ENCODE assay signal across 33 cellular contexts in the genomic region with DNA sequence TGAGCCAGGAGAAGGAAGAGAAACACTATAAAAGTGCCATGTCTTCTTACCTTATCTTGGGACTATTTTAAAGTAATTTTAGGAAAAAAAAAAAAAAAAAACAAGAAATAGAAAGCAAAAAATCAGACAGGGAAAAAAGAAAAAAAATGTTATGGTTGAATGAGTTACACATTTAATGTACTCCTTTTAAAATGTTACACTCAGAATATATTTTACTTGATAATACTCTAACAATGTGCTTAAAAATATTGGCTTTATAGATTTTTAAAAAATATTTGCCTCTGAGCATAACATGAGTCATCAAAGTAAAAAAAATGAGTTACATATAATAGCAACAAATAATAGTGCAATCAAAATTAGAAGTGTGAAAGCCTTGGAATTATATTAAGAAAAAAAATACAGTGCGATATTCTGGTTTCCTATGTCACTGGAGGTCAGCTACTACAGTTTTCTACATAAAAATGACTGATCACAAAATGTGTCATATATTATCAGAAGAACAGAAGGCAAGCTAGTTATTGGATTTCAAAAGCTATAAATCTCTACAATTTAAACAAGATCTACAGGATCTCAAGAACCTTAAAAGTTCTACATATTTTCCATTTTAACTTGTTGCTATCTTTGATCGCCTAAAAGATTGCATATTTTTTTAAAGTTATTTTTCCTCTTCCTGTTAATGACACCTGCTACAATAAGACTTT.
DNase-seq lines count a peak whose midpoint lies in the region; ATAC-seq and TF ChIP-seq lines count a peak whose summit lies in the region.
"Had no signal": no experiment of that assay in that cellular context is flagged by ENCODE, and none has a peak within 500 bp of the region (broad histone marks: within the 10 kb centered on the region; RNA-seq: fewer than 3 reads in every experiment).

No MANE protein-coding gene starts in this region.

- H3K4me3 ChIP-seq in PC-3 (ENCODE audit: low read length) (no peak overlapping the region), hepatocyte (no peak overlapping the region), BE2C (ENCODE audit: low read depth, low read length) (no peak overlapping the region)
- H3K4me3 ChIP-seq: colonic mucosa, esophagus squamous epithelium, SJSA1 had no signal

- H4K20me1 ChIP-seq in PC-3 (ENCODE audit: low read length) (no peaks in the 10 kb centered on the region), hepatocyte (ENCODE audit: insufficient read depth, poor library complexity, severe bottlenecking) (no peaks in the 10 kb centered on the region)

- H3K4me1 Mint-ChIP-seq in progenitor cell of endocrine pancreas (ENCODE audit: low read depth) = peaks cover 19% of the 10 kb centered on the region
- H3K4me1 Mint-ChIP-seq: CD8-positive, alpha-beta memory T cell; stimulated activated memory B cell treated with anti-CD40 and anti-IgM and Interleukin-4, amounts not matched to agents 10 μg/mL and 1 μg/mL and 100 μg/mL, for 72 hours had no signal

- peak; percentile 56 for DNase-seq in PC-3
- no peak for DNase-seq in hepatocyte (ENCODE audit: low spot score)
- no peak for DNase-seq in progenitor cell of endocrine pancreas (ENCODE audit: low spot score, unreplicated experiment)
- DNase-seq in BE2C = no peak
- DNase-seq in erythroblast (lab: John Stamatoyannopoulos, UW) = no peak
- DNase-seq in LoVo (ENCODE audit: low spot score) = no peak
- DNase-seq: activated CD4-positive, alpha-beta T cell treated with anti-CD3 and anti-CD28 coated beads, Interleukin-2, amount 50 U/mL, for 4 hours; activated CD4-positive, CD25-positive, alpha-beta regulatory T cell; activated naive CD4-positive, alpha-beta T cell treated with anti-CD3 and anti-CD28 coated beads, Interleukin-2, amount 50 U/mL, for 16 hours; amniotic stem cell; brain microvascular endothelial cell; CD8-positive, alpha-beta memory T cell; colonic mucosa; effector CD8-positive, alpha-beta T cell; esophagus squamous epithelium; foreskin melanocyte; mesenchymal stem cell; NCI-H1436; NCI-H2107; NCI-H774; nucleus accumbens; retina; RPMI8226; stimulated activated CD4-positive, alpha-beta T cell treated with anti-CD3 and anti-CD28 coated beads, Interleukin-12 subunit alpha, Interleukin-12 subunit beta, amount 100 ng/mL, for 4 hours; stimulated activated CD4-positive, alpha-beta T cell treated with anti-CD3 and anti-CD28 coated beads, Interleukin-4, amount 100 ng/mL, for 24 hours; T-helper 1 cell had no signal

- H3K36me3 Mint-ChIP-seq in progenitor cell of endocrine pancreas (ENCODE audit: insufficient read depth) = peaks cover 16% of the 10 kb centered on the region
- H3K36me3 Mint-ChIP-seq: stimulated activated memory B cell treated with anti-CD40 and anti-IgM and Interleukin-4, amounts not matched to agents 10 μg/mL and 1 μg/mL and 100 μg/mL, for 72 hours had no signal

- POLR2A ChIA-PET in PC-3 (lab: Charles Lee; ENCODE audit: unreplicated experiment) = interaction anchor here (0.7 kb wide), 1 partner anchor 73 kb away, joined by 4 read pairs; no protein-coding TSS in a partner anchor

- H3K27ac Mint-ChIP-seq in progenitor cell of endocrine pancreas = peak overlapping the region; percentile 63
- H3K27ac Mint-ChIP-seq: activated T-helper 1 cell treated with anti-CD3 and anti-CD28 coated beads, Interleukin-12 subunit alpha, Interleukin-12 subunit beta, Interleukin-2, Interleukin-4 antibody, amounts not matched to agents 30 ng/mL and 10 ng/mL and 1 ng/mL, durations not matched to agents 14 hours and 24 hours and 36 hours; CD8-positive, alpha-beta memory T cell; stimulated activated memory B cell treated with anti-CD40 and anti-IgM and Interleukin-4, amounts not matched to agents 10 μg/mL and 1 μg/mL and 100 μg/mL, for 72 hours had no signal

- no peak for ATAC-seq in PC-3
- ATAC-seq in GM21390 (IDR thresholded peaks at IDR 0.05; ENCODE audit: unreplicated experiment) = no peak
- ATAC-seq: left lobe of liver; stimulated activated memory B cell treated with anti-CD40 and anti-IgM and Interleukin-4, amounts not matched to agents 10 μg/mL and 1 μg/mL and 100 μg/mL, for 72 hours had no signal

- H3K9me2 ChIP-seq in PC-3 (replicated peaks; ENCODE audit: low read length) (no peaks in the 10 kb centered on the region), hepatocyte (replicated peaks; ENCODE audit: insufficient read depth) (no peaks in the 10 kb centered on the region)

- TF ChIP-seq CTCF in 22Rv1 (IDR thresholded peaks at IDR 0.05) (no peak), PC-3 (conservative IDR thresholded peaks at IDR 0.05; ENCODE audit: low read depth, low read length) (no peak), hepatocyte (IDR thresholded peaks at IDR 0.05; ENCODE audit: poor library complexity) (no peak), progenitor cell of endocrine pancreas (IDR thresholded peaks at IDR 0.05; ENCODE audit: unreplicated experiment) (no peak), BE2C (IDR thresholded peaks at IDR 0.05; ENCODE audit: low read depth, low read length) (no peak)

- H3K27me3 Mint-ChIP-seq in progenitor cell of endocrine pancreas = no peaks in the 10 kb centered on the region
- H3K27me3 Mint-ChIP-seq: stimulated activated memory B cell treated with anti-CD40 and anti-IgM and Interleukin-4, amounts not matched to agents 10 μg/mL and 1 μg/mL and 100 μg/mL, for 72 hours had no signal

- 86% methylated on average over 2 of the region's 2 CpGs for WGBS in hepatocyte (ENCODE audit: low lambda C conversion rate, missing lambda C conversion rate)

- H2AFZ ChIP-seq in PC-3 (ENCODE audit: low read length) (no peak overlapping the region), hepatocyte (no peak overlapping the region)

- H3K79me2 ChIP-seq in PC-3 (ENCODE audit: low read length) (no peaks in the 10 kb centered on the region), hepatocyte (peaks cover 19% of the 10 kb centered on the region)

- H3K27me3 ChIP-seq in PC-3 (ENCODE audit: low read length) (no peaks in the 10 kb centered on the region), hepatocyte (no peaks in the 10 kb centered on the region), BE2C (no peaks in the 10 kb centered on the region)
- H3K27me3 ChIP-seq: brain microvascular endothelial cell, colonic mucosa, esophagus squamous epithelium, SJSA1 had no signal

- CTCF ChIA-PET in PC-3 (lab: Charles Lee) = interaction anchor here (1.4 kb wide), 1 partner anchor 23 kb away, joined by 5 read pairs; no protein-coding TSS in a partner anchor

- H3K9me3 ChIP-seq in PC-3 (ENCODE audit: low read length) = no peaks in the 10 kb centered on the region
- no peaks in the 10 kb centered on the region for H3K9me3 ChIP-seq in hepatocyte (ENCODE audit: low read depth)
- no peaks in the 10 kb centered on the region for H3K9me3 ChIP-seq in BE2C
- H3K9me3 ChIP-seq: colonic mucosa, esophagus squamous epithelium, SJSA1 had no signal

- H3K4me2 ChIP-seq in PC-3 (ENCODE audit: low read length) (peak overlapping the region; percentile 9), hepatocyte (peak overlapping the region; percentile 66)
- H3K4me2 ChIP-seq: KMS-11 had no signal

- H3K27ac ChIP-seq in 22Rv1 (peak overlapping the region; percentile 92), PC-3 (ENCODE audit: low read length) (0 out of 2 replicates have a peak overlapping the region, but pooled peaks have one; percentile 88), hepatocyte (peak overlapping the region; percentile 80)
- H3K27ac ChIP-seq: brain microvascular endothelial cell, colonic mucosa, esophagus squamous epithelium, KMS-11, SJSA1 had no signal

- no peak overlapping the region; the same call in 1 of the 2 replicates for H3K9ac ChIP-seq in PC-3 (ENCODE audit: low read length)
- H3K9ac ChIP-seq: KMS-11 had no signal

- H3K4me1 ChIP-seq in PC-3 (ENCODE audit: insufficient read depth, low read length) (peaks cover 58% of the 10 kb centered on the region), hepatocyte (ENCODE audit: insufficient read depth) (peaks cover 16% of the 10 kb centered on the region), BE2C (no peaks in the 10 kb centered on the region)
- H3K4me1 ChIP-seq: colonic mucosa had no signal

- no peaks in the 10 kb centered on the region for H3K36me3 ChIP-seq in PC-3 (ENCODE audit: low read depth, low read length)
- H3K36me3 ChIP-seq in hepatocyte (replicated peaks; ENCODE audit: insufficient read depth, low read depth) = no peaks in the 10 kb centered on the region
- no peaks in the 10 kb centered on the region for H3K36me3 ChIP-seq in BE2C
- H3K36me3 ChIP-seq: brain microvascular endothelial cell, colonic mucosa, SJSA1 had no signal

- BruUV-seq in PC-3 (replicated peaks; lab: Mats Ljungman, UMichigan) = no TSS peak

- no peaks in the 10 kb centered on the region for H3K9me3 Mint-ChIP-seq in progenitor cell of endocrine pancreas (ENCODE audit: low read depth)
- H3K9me3 Mint-ChIP-seq: activated T-helper 1 cell treated with anti-CD3 and anti-CD28 coated beads, Interleukin-12 subunit alpha, Interleukin-12 subunit beta, Interleukin-2, Interleukin-4 antibody, amounts not matched to agents 30 ng/mL and 10 ng/mL and 1 ng/mL, durations not matched to agents 14 hours and 24 hours and 36 hours; CD8-positive, alpha-beta memory T cell; stimulated activated memory B cell treated with anti-CD40 and anti-IgM and Interleukin-4, amounts not matched to agents 10 μg/mL and 1 μg/mL and 100 μg/mL, for 72 hours had no signal

- intact Hi-C loops in PC-3 (cut with micrococcal nuclease) = loop anchor here (1.0 kb wide), 1 partner anchor 68 kb away; no protein-coding TSS in a partner anchor

- H3K4me3 Mint-ChIP-seq in progenitor cell of endocrine pancreas (ENCODE audit: low read depth) = no peak overlapping the region
- H3K4me3 Mint-ChIP-seq: activated T-helper 1 cell treated with anti-CD3 and anti-CD28 coated beads, Interleukin-12 subunit alpha, Interleukin-12 subunit beta, Interleukin-2, Interleukin-4 antibody, amounts not matched to agents 30 ng/mL and 10 ng/mL and 1 ng/mL, durations not matched to agents 14 hours and 24 hours and 36 hours; CD8-positive, alpha-beta memory T cell; stimulated activated memory B cell treated with anti-CD40 and anti-IgM and Interleukin-4, amounts not matched to agents 10 μg/mL and 1 μg/mL and 100 μg/mL, for 72 hours had no signal

- no peak for TF ChIP-seq POLR2A in erythroblast (IDR thresholded peaks at IDR 0.05; ENCODE audit: low read length)

- H3F3A ChIP-seq in PC-3 (ENCODE audit: low read length, unreplicated experiment) = no peaks in the 10 kb centered on the region
